15 cellular contexts compared by ENCODE assay signal in the genomic region with DNA sequence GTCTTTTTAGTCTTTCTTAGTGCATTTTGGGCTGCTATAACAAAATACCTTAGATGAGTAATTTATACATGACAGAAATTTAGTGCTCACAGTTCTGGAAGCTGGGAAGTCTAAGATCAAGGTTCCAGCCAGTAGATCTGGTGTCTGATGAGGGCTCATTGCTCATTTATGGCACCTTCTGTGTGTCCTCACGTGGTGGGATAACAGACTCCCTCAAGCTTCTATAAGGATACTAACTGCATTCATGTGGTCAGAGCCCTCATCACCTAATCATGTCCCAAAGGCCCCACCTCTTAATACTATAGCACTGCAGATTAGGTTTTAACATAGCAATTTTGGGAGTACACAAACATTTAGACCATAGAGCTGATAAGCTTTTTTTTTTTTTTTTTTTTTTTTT.
DNase-seq lines count a peak whose midpoint lies in the region; ATAC-seq, FAIRE-seq and TF ChIP-seq lines count a peak whose summit lies in the region.
"Had no signal": no experiment of that assay in that cellular context is flagged by ENCODE, and none has a peak within 500 bp of the region (broad histone marks: within the 10 kb centered on the region; RNA-seq: fewer than 3 reads in every experiment).

No MANE protein-coding gene starts in this region.

- BruUV-seq in GM12878 (replicated peaks; lab: Mats Ljungman, UMichigan), result no TSS peak

- no peak for TF ChIP-seq POLR2A in GM12878 (IDR thresholded peaks at IDR 0.05; ENCODE audit: low read depth, low read length)

- H3K9ac ChIP-seq in Karpas-422 (ENCODE audit: low read length) (peak overlapping the region; percentile 50), GM12878 (ENCODE audit: control insufficient read depth, insufficient read depth, low read length) (no peak overlapping the region)

- H3K4me1 ChIP-seq in DOHH2 (ENCODE audit: control insufficient read depth, low read length) (peaks cover 30% of the 10 kb centered on the region), Karpas-422 (ENCODE audit: low read length) (peaks cover 43% of the 10 kb centered on the region), GM12878 (ENCODE audit: control insufficient read depth, insufficient read depth, low read length) (no peaks in the 10 kb centered on the region), neutrophil (ENCODE audit: control insufficient read depth in 1 of 2, insufficient read depth in 1 of 2, low read depth in 1 of 2, low read length in 1 of 2) (no peaks in the 10 kb centered on the region)
- H3K4me1 ChIP-seq: BE2C had no signal

- H4K20me1 ChIP-seq in DOHH2 (ENCODE audit: control insufficient read depth, insufficient read depth, low read depth, low read length) (no peaks in the 10 kb centered on the region), Karpas-422 (ENCODE audit: insufficient read depth, low read depth, low read length) (no peaks in the 10 kb centered on the region), GM12878 (ENCODE audit: control insufficient read depth, insufficient read depth) (no peaks in the 10 kb centered on the region)

- CTCF ChIA-PET in GM12878 (lab: Yijun Ruan, JAX), result interaction anchor here (0.7 to 1.6 kb wide), 5 partner anchors 12 to 89 kb away, joined by 3 to 9 read pairs (median 4); no protein-coding TSS in a partner anchor

- DNase-seq in Karpas-422, result peak; percentile 66
- DNase-seq in GM12878 (ENCODE audit: low read depth, low spot score), result no peak
- no peak for DNase-seq in DMS79 (lab: John Stamatoyannopoulos, UW)
- DNase-seq: BE2C; CD4-positive, alpha-beta memory T cell; DMS79 treated with DMSO at 0.1 percent for 48 hours; GDM1; HCEC 1CT; Kasumi-1 had no signal

- SMC1A ChIA-PET in GM12878 (lab: Charles Lee; ENCODE audit: uncharacterized antibody, unreplicated experiment), result interaction anchor here (1.1 to 3.9 kb wide), 6 partner anchors 9 to 89 kb away, joined by 3 to 23 read pairs (median 6); no protein-coding TSS in a partner anchor

- H3K79me2 ChIP-seq in DOHH2 (ENCODE audit: control insufficient read depth, low read length) (no peaks in the 10 kb centered on the region), Karpas-422 (ENCODE audit: low read length) (peaks cover 82% of the 10 kb centered on the region), GM12878 (ENCODE audit: control insufficient read depth, insufficient read depth, low read length) (no peaks in the 10 kb centered on the region)

- H3K27ac ChIP-seq in DOHH2 (ENCODE audit: low read depth, low read length) (no peak overlapping the region), Karpas-422 (ENCODE audit: low read length) (peak overlapping the region; percentile 84), GM12878 (ENCODE audit: control insufficient read depth, insufficient read depth) (no peak overlapping the region), neutrophil (peak overlapping the region; percentile 28)
- H3K27ac ChIP-seq: C4-2B, HL-60 had no signal

- H3K4me3 ChIP-seq in DOHH2 (ENCODE audit: low read length) (no peak overlapping the region), Karpas-422 (ENCODE audit: low read length) (peak overlapping the region; percentile 38), GM12878 (no peak overlapping the region), neutrophil (ENCODE audit: low read depth in 1 of 2, low read length in 1 of 2) (no peak overlapping the region)

- POLR2A ChIA-PET in GM12878 (lab: Charles Lee), result interaction anchor here (0.6 to 0.7 kb wide), 2 partner anchors 139 to 466 kb away, joined by 3 read pairs; no protein-coding TSS in a partner anchor

- H3K36me3 ChIP-seq in DOHH2 (ENCODE audit: control insufficient read depth, low read length) (peaks cover 11% of the 10 kb centered on the region), Karpas-422 (ENCODE audit: insufficient read depth, low read length) (peaks cover 13% of the 10 kb centered on the region; the same call in 1 of the 2 replicates), GM12878 (ENCODE audit: control insufficient read depth in 2 of 2, insufficient read depth in 2 of 2, low read length in 1 of 2) (no peaks in the 10 kb centered on the region), neutrophil (no peaks in the 10 kb centered on the region)
- H3K36me3 ChIP-seq: BE2C had no signal

- TF ChIP-seq RAD21 in GM12878 (IDR thresholded peaks at IDR 0.05; ENCODE audit: insufficient read depth, low read depth, low read length), result no peak

- 0 out of 3 replicates have a peak, but pooled peaks have one; percentile 14 for ATAC-seq in GM12878
- ATAC-seq in HG03439 (IDR thresholded peaks at IDR 0.05; ENCODE audit: unreplicated experiment), result no peak
- ATAC-seq in GM21825 (IDR thresholded peaks at IDR 0.05; ENCODE audit: unreplicated experiment), result no peak

- H2AFZ ChIP-seq in Karpas-422 (ENCODE audit: low read length) (no peak overlapping the region), GM12878 (ENCODE audit: control insufficient read depth, low read depth, low read length) (no peak overlapping the region)

- H3K9me2 ChIP-seq in DOHH2 (replicated peaks; ENCODE audit: control insufficient read depth, low read length) (no peaks in the 10 kb centered on the region), Karpas-422 (replicated peaks; ENCODE audit: insufficient read depth, low read length) (no peaks in the 10 kb centered on the region)

- RAD21 ChIA-PET in GM12878 (lab: Charles Lee; ENCODE audit: unreplicated experiment), result interaction anchor here (0.7 to 1.7 kb wide), 4 partner anchors 10 to 89 kb away, joined by 3 to 5 read pairs (median 3); no protein-coding TSS in a partner anchor

- no peaks in the 10 kb centered on the region for H3K9me3 ChIP-seq in DOHH2 (ENCODE audit: control insufficient read depth, insufficient read depth, low read length)
- H3K9me3 ChIP-seq in Karpas-422 (ENCODE audit: low read length), result no peaks in the 10 kb centered on the region
- H3K9me3 ChIP-seq in GM12878 (replicated peaks; ENCODE audit: control insufficient read depth, insufficient read depth, low read length), result no peaks in the 10 kb centered on the region
- H3K9me3 ChIP-seq in neutrophil, result no peaks in the 10 kb centered on the region
- H3K9me3 ChIP-seq: BE2C had no signal

- in situ Hi-C loops in GM12878 (cut with MboI), result no loop called here

- intact Hi-C loops in GM12878 (cut with micrococcal nuclease; ENCODE audit: unreplicated experiment), result no loop called here

- WGBS in GM12878 (ENCODE audit: insufficient coverage, insufficient replicate concordance, low lambda C conversion rate, missing lambda C conversion rate), result 76% methylated on average over 1 of the region's 1 CpG

- no peak for FAIRE-seq in GM12878 (lab: Jason Lieb, UNC)

- TF ChIP-seq EP300 in GM12878 (IDR thresholded peaks at IDR 0.05; ENCODE audit: borderline replicate concordance in 1 of 2, control insufficient read depth in 1 of 2, low read depth in 2 of 2, low read length in 2 of 2), result no peak

- peaks cover 14% of the 10 kb centered on the region for H3F3A ChIP-seq in DOHH2 (ENCODE audit: control insufficient read depth, insufficient read depth)

- H3K4me2 ChIP-seq in DOHH2 (ENCODE audit: low read length) (0 out of 2 replicates have a peak overlapping the region, but pooled peaks have one; percentile 18), Karpas-422 (ENCODE audit: low read depth, low read length, poor library complexity, severe bottlenecking) (peak overlapping the region; percentile 75), GM12878 (ENCODE audit: control insufficient read depth, insufficient read depth) (no peak overlapping the region)

- H3K27me3 ChIP-seq in DOHH2 (ENCODE audit: control insufficient read depth, low read length) (no peaks in the 10 kb centered on the region), Karpas-422 (ENCODE audit: low read length) (no peaks in the 10 kb centered on the region), GM12878 (replicated peaks in 1 of 2; ENCODE audit: control insufficient read depth in 2 of 2, insufficient read depth in 2 of 2, low read length in 1 of 2) (no peaks in the 10 kb centered on the region), neutrophil (no peaks in the 10 kb centered on the region)
- H3K27me3 ChIP-seq: BE2C had no signal

- TF ChIP-seq CTCF in DOHH2 (IDR thresholded peaks at IDR 0.05; ENCODE audit: low read depth, low read length, poor library complexity, severe bottlenecking), result no peak
- no peak for TF ChIP-seq CTCF in GM12878 (IDR thresholded peaks at IDR 0.05 in 2 of 3, conservative IDR thresholded peaks at IDR 0.05 in 1 of 3; ENCODE audit: control insufficient read depth in 2 of 3, extremely low read depth in 1 of 3, insufficient read depth in 1 of 3, low read depth in 3 of 3, low read length in 3 of 3)
- TF ChIP-seq CTCF in neutrophil (IDR thresholded peaks at IDR 0.05), result no peak

TF ChIP-seq in GM12878, 131 proteins besides CTCF, POLR2A, EP300 and RAD21:
- TF ChIP-seq GATAD2B (conservative IDR thresholded peaks at IDR 0.05; ENCODE audit: low read depth) (no peak), FOS (IDR thresholded peaks at IDR 0.05; ENCODE audit: borderline replicate concordance, extremely low read depth, insufficient read length) (no peak), NRF1 (conservative IDR thresholded peaks at IDR 0.05; ENCODE audit: low read depth, low read length) (no peak)
- TF ChIP-seq, protein P1, sequence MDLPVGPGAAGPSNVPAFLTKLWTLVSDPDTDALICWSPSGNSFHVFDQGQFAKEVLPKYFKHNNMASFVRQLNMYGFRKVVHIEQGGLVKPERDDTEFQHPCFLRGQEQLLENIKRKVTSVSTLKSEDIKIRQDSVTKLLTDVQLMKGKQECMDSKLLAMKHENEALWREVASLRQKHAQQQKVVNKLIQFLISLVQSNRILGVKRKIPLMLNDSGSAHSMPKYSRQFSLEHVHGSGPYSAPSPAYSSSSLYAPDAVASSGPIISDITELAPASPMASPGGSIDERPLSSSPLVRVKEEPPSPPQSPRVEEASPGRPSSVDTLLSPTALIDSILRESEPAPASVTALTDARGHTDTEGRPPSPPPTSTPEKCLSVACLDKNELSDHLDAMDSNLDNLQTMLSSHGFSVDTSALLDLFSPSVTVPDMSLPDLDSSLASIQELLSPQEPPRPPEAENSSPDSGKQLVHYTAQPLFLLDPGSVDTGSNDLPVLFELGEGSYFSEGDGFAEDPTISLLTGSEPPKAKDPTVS (IDR thresholded peaks at IDR 0.05; ENCODE audit: low read depth, low read length), result no peak
- TF ChIP-seq, protein P2, sequence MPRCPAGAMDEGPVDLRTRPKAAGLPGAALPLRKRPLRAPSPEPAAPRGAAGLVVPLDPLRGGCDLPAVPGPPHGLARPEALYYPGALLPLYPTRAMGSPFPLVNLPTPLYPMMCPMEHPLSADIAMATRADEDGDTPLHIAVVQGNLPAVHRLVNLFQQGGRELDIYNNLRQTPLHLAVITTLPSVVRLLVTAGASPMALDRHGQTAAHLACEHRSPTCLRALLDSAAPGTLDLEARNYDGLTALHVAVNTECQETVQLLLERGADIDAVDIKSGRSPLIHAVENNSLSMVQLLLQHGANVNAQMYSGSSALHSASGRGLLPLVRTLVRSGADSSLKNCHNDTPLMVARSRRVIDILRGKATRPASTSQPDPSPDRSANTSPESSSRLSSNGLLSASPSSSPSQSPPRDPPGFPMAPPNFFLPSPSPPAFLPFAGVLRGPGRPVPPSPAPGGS (IDR thresholded peaks at IDR 0.05; ENCODE audit: borderline replicate concordance, insufficient read depth, low read depth, low read length, poor library complexity, severe bottlenecking), result no peak

Comparison
In these comparisons a context has a peak if more than half of its experiments do, and no peak if none do; other contexts are left out.
1. H3K27ac ChIP-seq: peak in Karpas-422 (single experiment) and neutrophil (single experiment); none in DOHH2 (single experiment) and GM12878 (single experiment).